28 cellular contexts compared by ENCODE assay signal in genomic region chr7:144148224-144148827, GRCh38. TPM values are rescaled to one million over a fixed set of nuclear protein-coding genes. Genes with fewer than 3 reads are reported as not detected.
DNase-seq lines count a peak whose midpoint lies in the region; ATAC-seq, FAIRE-seq and TF ChIP-seq lines count a peak whose summit lies in the region.
"Had no signal": no experiment of that assay in that cellular context is flagged by ENCODE, and none has a peak within 500 bp of the region (broad histone marks: within the 10 kb centered on the region; RNA-seq: fewer than 3 reads in every experiment).

No MANE protein-coding gene starts in this region.

- TF ChIP-seq POLR2A in K562 (conservative IDR thresholded peaks at IDR 0.05): no peak

- CTCF ChIA-PET in HEK293 (lab: Yijun Ruan, JAX): no interaction called here
- CTCF ChIA-PET in K562 (lab: Yijun Ruan, JAX; ENCODE audit: low intra/inter-chr PET ratio): no interaction called here

- intact Hi-C loops in K562 (cut with micrococcal nuclease): no loop called here

- H2AFZ ChIP-seq in K562 (ENCODE audit: low read depth, low read length): no peak overlapping the region

- in situ Hi-C loops in K562 (cut with MboI): no loop called here

- TF ChIP-seq CTCF in HEK293 (tag by site-specific recombination; IDR thresholded peaks at IDR 0.05) (no peak), K562 (IDR thresholded peaks at IDR 0.05 in 2 of 3, conservative IDR thresholded peaks at IDR 0.05 in 1 of 3; ENCODE audit: insufficient read depth in 2 of 3, low read depth in 1 of 3, low read length in 3 of 3) (no peak)

- POLR2A ChIA-PET in HEK293 (lab: Yijun Ruan, JAX): no interaction called here
- POLR2A ChIA-PET in K562 (lab: Yijun Ruan, JAX): no interaction called here

- H3K79me2 ChIP-seq in K562 (ENCODE audit: control insufficient read depth, insufficient read depth, low read length): no peaks in the 10 kb centered on the region

- H3K9me1 ChIP-seq in K562 (ENCODE audit: control insufficient read depth, insufficient read depth, low read length): no peaks in the 10 kb centered on the region

- TF ChIP-seq RAD21 in K562 (CRISPR knock-in tag; conservative IDR thresholded peaks at IDR 0.05 in 1 of 2, IDR thresholded peaks at IDR 0.05 in 1 of 2): no peak

- H4K20me1 ChIP-seq in K562 (replicated peaks; ENCODE audit: control insufficient read depth, insufficient read depth, low read length): no peaks in the 10 kb centered on the region
- H4K20me1 ChIP-seq: BLaER1 had no signal

- H3K4me2 ChIP-seq in K562 (ENCODE audit: insufficient read depth, low read length): no peak overlapping the region
- H3K4me2 ChIP-seq: BLaER1 had no signal

- H3K36me3 ChIP-seq in HEK293 (ENCODE audit: control insufficient read depth in 2 of 2, insufficient read depth in 1 of 2, low read length in 2 of 2) (no peaks in the 10 kb centered on the region), K562 (ENCODE audit: control insufficient read depth, insufficient read depth, low read length) (no peaks in the 10 kb centered on the region)
- H3K36me3 ChIP-seq: BE2C, BLaER1 had no signal

- BruUV-seq in K562 (replicated peaks; lab: Mats Ljungman, UMichigan): no TSS peak

- H3K4me3 ChIP-seq in HEK293 (ENCODE audit: low read depth, low read length) (no peak overlapping the region), K562 (no peak overlapping the region)
- H3K4me3 ChIP-seq: BLaER1 had no signal

- H3K27me3 ChIP-seq in K562 (ENCODE audit: control insufficient read depth in 2 of 2, insufficient read depth in 2 of 2, low read length in 2 of 2): no peaks in the 10 kb centered on the region
- H3K27me3 ChIP-seq: BE2C, BLaER1 had no signal

- no peak for FAIRE-seq in K562 (lab: Jason Lieb, UNC)
- FAIRE-seq: A204.1, GM12891, GM19239 had no signal

- ATAC-seq in K562 (no peak), HG03025 (IDR thresholded peaks at IDR 0.05; ENCODE audit: low FRiP score, unreplicated experiment) (no peak)

- TF ChIP-seq EP300 in K562 (IDR thresholded peaks at IDR 0.05; ENCODE audit: low read length): no peak

- no peaks in the 10 kb centered on the region for H3K4me1 ChIP-seq in HEK293 (ENCODE audit: control insufficient read depth, insufficient read depth, low read length)
- no peaks in the 10 kb centered on the region for H3K4me1 ChIP-seq in K562 (replicated peaks in 1 of 2; ENCODE audit: control insufficient read depth in 2 of 2, insufficient read depth in 2 of 2, low read length in 2 of 2)
- H3K4me1 ChIP-seq: BE2C, BLaER1 had no signal

- H3K9me3 ChIP-seq in HEK293 (ENCODE audit: control insufficient read depth, insufficient read depth, low read depth, low read length) (no peaks in the 10 kb centered on the region), K562 (replicated peaks; ENCODE audit: control insufficient read depth, insufficient read depth, low read depth, low read length) (peaks cover 1% of the 10 kb centered on the region; the same call in 1 of the 2 replicates)

- DNase-seq in K562 (ENCODE audit: extremely low read depth in 1 of 4, low spot score in 3 of 4): no peak
- no peak for DNase-seq in NCI-H2081 (lab: John Stamatoyannopoulos, UW)
- DNase-seq: 8988T; ACHN; BE2C; C1 segment of cervical spinal cord; CD4-positive, alpha-beta memory T cell; CD4-positive, CD25-positive, alpha-beta regulatory T cell; CD8-positive, alpha-beta memory T cell; COR-L47; DMS 273 treated with DMSO at 0.1 percent for 48 hours; DMS153; DMS53; DMS79; DND-41; EL; GDM1 had no signal

- no peak overlapping the region for H3K27ac ChIP-seq in HEK293 (ENCODE audit: extremely low read depth, low read depth, low read length)
- H3K27ac ChIP-seq in K562 (ENCODE audit: extremely low read depth, low read depth, low read length): no peak overlapping the region
- H3K27ac ChIP-seq: BLaER1 had no signal

- no peak overlapping the region for H3K9ac ChIP-seq in K562 (ENCODE audit: insufficient read depth in 1 of 2, low read depth in 2 of 2, low read length in 2 of 2)
- H3K9ac ChIP-seq: BLaER1 had no signal

- WGBS in K562 (ENCODE audit: insufficient coverage, low coverage, missing lambda C conversion rate): 0% methylated on average over 2 of the region's 2 CpGs

TF ChIP-seq in HEK293, 187 proteins besides CTCF, POLR2A, EP300 and RAD21 (continues in another document):
- no peak for TF ChIP-seq ZNF768 (tag by site-specific recombination; IDR thresholded peaks at IDR 0.05)

RNA-seq across cellular contexts. Expression of gene OR2A14, which starts 25.4 kb away (rescaled TPM):
- total RNA-seq in K562 (2011; cell fraction: chromatin; rRNA removed; ENCODE audit: low replicate concordance): not detected in 2 replicates
- total RNA-seq in K562 (2011; cell fraction: nucleolus; rRNA removed): not detected in 2 replicates
- total RNA-seq in K562 (2011; cell fraction: nucleoplasm; rRNA removed): not detected in 2 replicates
- total RNA-seq in K562 (2014; rRNA removed) (not detected in 2 replicates), K562 (2014; rRNA removed; fragmentation: Illumina TruSeq; extraction: Trizol) (not detected in 2 replicates), K562 (2015; rRNA removed; fragmentation: Illumina TruSeq; extraction: Trizol) (not detected in 2 replicates), K562 (2021) (not detected in 2 replicates)
- polyA plus RNA-seq in K562 (2011; rRNA removed) (not detected in 2 replicates), K562 (2014; fragmentation: Illumina TruSeq; extraction: Trizol) (not detected in 2 replicates), K562 (2014; fragmentation: Nextera tagmentation; extraction: Ambion mirVana) (not detected), K562 (2014; rRNA removed) (not detected in 2 replicates)
- not detected in 2 replicates for polyA plus RNA-seq in K562 (2011; cell fraction: cytosol; rRNA removed)
- polyA plus RNA-seq in K562 (2011; cell fraction: nucleus; rRNA removed): not detected in 2 replicates
- polyA plus RNA-seq in K562 (2012): not detected in 2 replicates
- polyA minus RNA-seq in K562 (2011; rRNA and poly(A)+ RNA removed): not detected in 2 replicates
- not detected in 2 replicates for polyA minus RNA-seq in K562 (2011; cell fraction: cytosol; rRNA and poly(A)+ RNA removed)
- polyA minus RNA-seq in K562 (2011; cell fraction: nucleus; rRNA and poly(A)+ RNA removed): not detected in 2 replicates
- total RNA-seq: A673; CD4-positive, alpha-beta memory T cell; CD4-positive, CD25-positive, alpha-beta regulatory T cell; CD8-positive, alpha-beta memory T cell; Daoy; G401 had no signal
- polyA plus RNA-seq: AG04450; CD14-positive monocyte; CD4-positive, alpha-beta memory T cell; CD4-positive, CD25-positive, alpha-beta regulatory T cell; CD8-positive, alpha-beta memory T cell had no signal

RNA-seq across cellular contexts. Expression of gene CTAGE4, which starts 34.9 kb away (rescaled TPM):
- 0.18 TPM in 1 of 2 replicates, not detected in the other for total RNA-seq in K562 (2011; cell fraction: chromatin; rRNA removed; ENCODE audit: low replicate concordance)
- not detected in 2 replicates for total RNA-seq in K562 (2011; cell fraction: nucleolus; rRNA removed)
- total RNA-seq in K562 (2011; cell fraction: nucleoplasm; rRNA removed): not detected in 2 replicates
- total RNA-seq in K562 (2014; rRNA removed) (not detected in 2 replicates), K562 (2014; rRNA removed; fragmentation: Illumina TruSeq; extraction: Trizol) (not detected in 2 replicates), K562 (2015; rRNA removed; fragmentation: Illumina TruSeq; extraction: Trizol) (0.04 TPM in 1 of 2 replicates, not detected in the other), K562 (2021) (0.07 TPM in 1 of 2 replicates, not detected in the other)
- polyA plus RNA-seq in K562 (2011; rRNA removed) (0.08 and 0.17 TPM in 2 replicates), K562 (2014; fragmentation: Illumina TruSeq; extraction: Trizol) (not detected in 2 replicates), K562 (2014; fragmentation: Nextera tagmentation; extraction: Ambion mirVana) (not detected), K562 (2014; rRNA removed) (0.07 TPM in 1 of 2 replicates, not detected in the other)
- polyA plus RNA-seq in K562 (2011; cell fraction: cytosol; rRNA removed): not detected in 2 replicates
- 0.07 and 0.11 TPM in 2 replicates for polyA plus RNA-seq in K562 (2011; cell fraction: nucleus; rRNA removed)
- 0.06 TPM in 1 of 2 replicates, not detected in the other for polyA plus RNA-seq in K562 (2012)
- polyA minus RNA-seq in K562 (2011; rRNA and poly(A)+ RNA removed): not detected in 2 replicates
- not detected in 2 replicates for polyA minus RNA-seq in K562 (2011; cell fraction: cytosol; rRNA and poly(A)+ RNA removed)
- 0.40 TPM in 1 of 2 replicates, not detected in the other for polyA minus RNA-seq in K562 (2011; cell fraction: nucleus; rRNA and poly(A)+ RNA removed)
- total RNA-seq: A673, G401 had no signal
- polyA plus RNA-seq: AG04450, CD14-positive monocyte had no signal

RNA-seq across cellular contexts. Expression of gene OR2A2, which starts 38.9 kb away (rescaled TPM):
- not detected in 2 replicates for total RNA-seq in K562 (2011; cell fraction: chromatin; rRNA removed; ENCODE audit: low replicate concordance)
- total RNA-seq in K562 (2011; cell fraction: nucleolus; rRNA removed): not detected in 2 replicates
- total RNA-seq in K562 (2011; cell fraction: nucleoplasm; rRNA removed): not detected in 2 replicates
- total RNA-seq in K562 (2014; rRNA removed): not detected in 2 replicates
- total RNA-seq in K562 (2014; rRNA removed; fragmentation: Illumina TruSeq; extraction: Trizol): not detected in 2 replicates
- total RNA-seq in K562 (2015; rRNA removed; fragmentation: Illumina TruSeq; extraction: Trizol): not detected in 2 replicates
- total RNA-seq in K562 (2021): not detected in 2 replicates
- polyA plus RNA-seq in K562 (2011; rRNA removed): not detected in 2 replicates
- polyA plus RNA-seq in K562 (2011; cell fraction: cytosol; rRNA removed): not detected in 2 replicates
- polyA plus RNA-seq in K562 (2011; cell fraction: nucleus; rRNA removed): not detected in 2 replicates
- polyA plus RNA-seq in K562 (2012): not detected in 2 replicates
- polyA plus RNA-seq in K562 (2014; fragmentation: Illumina TruSeq; extraction: Trizol): not detected in 2 replicates
- polyA plus RNA-seq in K562 (2014; fragmentation: Nextera tagmentation; extraction: Ambion mirVana): not detected
- polyA plus RNA-seq in K562 (2014; rRNA removed): not detected in 2 replicates
- not detected in 2 replicates for polyA minus RNA-seq in K562 (2011; rRNA and poly(A)+ RNA removed)
- polyA minus RNA-seq in K562 (2011; cell fraction: cytosol; rRNA and poly(A)+ RNA removed): not detected in 2 replicates
- polyA minus RNA-seq in K562 (2011; cell fraction: nucleus; rRNA and poly(A)+ RNA removed): not detected in 2 replicates
- total RNA-seq: A673; CD4-positive, alpha-beta memory T cell; CD4-positive, CD25-positive, alpha-beta regulatory T cell; CD8-positive, alpha-beta memory T cell; Daoy; G401 had no signal
- polyA plus RNA-seq: AG04450; CD14-positive monocyte; CD4-positive, alpha-beta memory T cell; CD4-positive, CD25-positive, alpha-beta regulatory T cell; CD8-positive, alpha-beta memory T cell had no signal

RNA-seq across cellular contexts. Expression of gene ARHGEF35, which starts 47.3 kb away (rescaled TPM):
- total RNA-seq in K562 (2011; cell fraction: chromatin; rRNA removed; ENCODE audit: low replicate concordance): 0.46 and 1.7 TPM in 2 replicates
- 0.33 and 0.39 TPM in 2 replicates for total RNA-seq in K562 (2011; cell fraction: nucleolus; rRNA removed)
- 0.51 and 1.6 TPM in 2 replicates for total RNA-seq in K562 (2011; cell fraction: nucleoplasm; rRNA removed)
- not detected in 2 replicates for total RNA-seq in K562 (2014; rRNA removed)
- total RNA-seq in K562 (2014; rRNA removed; fragmentation: Illumina TruSeq; extraction: Trizol): 0.22 and 0.36 TPM in 2 replicates
- total RNA-seq in K562 (2015; rRNA removed; fragmentation: Illumina TruSeq; extraction: Trizol): 0.30 and 0.33 TPM in 2 replicates
- total RNA-seq in K562 (2021): 0.22 and 0.49 TPM in 2 replicates
- 0.39 and 0.59 TPM in 2 replicates for polyA plus RNA-seq in K562 (2011; rRNA removed)
- 0.07 and 0.10 TPM in 2 replicates for polyA plus RNA-seq in K562 (2011; cell fraction: cytosol; rRNA removed)
- polyA plus RNA-seq in K562 (2011; cell fraction: nucleus; rRNA removed): 0.08 and 0.11 TPM in 2 replicates
- polyA plus RNA-seq in K562 (2012): 0.27 and 0.35 TPM in 2 replicates
- 0.21 TPM in 2 replicates for polyA plus RNA-seq in K562 (2014; fragmentation: Illumina TruSeq; extraction: Trizol)
- not detected for polyA plus RNA-seq in K562 (2014; fragmentation: Nextera tagmentation; extraction: Ambion mirVana)
- 0.16 TPM in 1 of 2 replicates, not detected in the other for polyA plus RNA-seq in K562 (2014; rRNA removed)
- 0.12 and 0.56 TPM in 2 replicates for polyA minus RNA-seq in K562 (2011; rRNA and poly(A)+ RNA removed)
- polyA minus RNA-seq in K562 (2011; cell fraction: cytosol; rRNA and poly(A)+ RNA removed): 0.57 TPM in 1 of 2 replicates, not detected in the other
- polyA minus RNA-seq in K562 (2011; cell fraction: nucleus; rRNA and poly(A)+ RNA removed): 0.94 and 1.2 TPM in 2 replicates
- total RNA-seq: G401 had no signal

Comparison
In these comparisons a context has a peak if more than half of its experiments do, and no peak if none do; other contexts are left out.
1. Of the 44 proteins assayed by ChIP-seq in both K562 and HEK293: peak only in K562: none; only in HEK293: SETDB1; in both: TRIM28; in neither: 42.